In genomic region chr3:125019271-125019670, GRCh38 we compare ENCODE assay signal across 25 cellular contexts. TPM values are rescaled to one million over a fixed set of nuclear protein-coding genes. Genes with fewer than 3 reads are reported as not detected.
DNase-seq lines count a peak whose midpoint lies in the region; ATAC-seq, FAIRE-seq and TF ChIP-seq lines count a peak whose summit lies in the region.
"Had no signal": no experiment of that assay in that cellular context is flagged by ENCODE, and none has a peak within 500 bp of the region (broad histone marks: within the 10 kb centered on the region; RNA-seq: fewer than 3 reads in every experiment).

No MANE protein-coding gene starts in this region.

- ATAC-seq in activated CD8-positive, alpha-beta T cell treated with anti-CD3 and anti-CD28 coated beads, Interleukin-2, amount 10 ng/mL, durations not matched to agents 7 days and 5 days, result no peak
- ATAC-seq in activated CD8-positive, alpha-beta T cell treated with anti-CD3 and anti-CD28 coated beads for 36 hours, result no peak
- ATAC-seq in T-helper 17 cell, result peak; percentile 65
- ATAC-seq in HG02678 (IDR thresholded peaks at IDR 0.05; ENCODE audit: unreplicated experiment), result no peak
- ATAC-seq: GM12878, HCT116, K562 had no signal

- H3K4me1 Mint-ChIP-seq in activated CD8-positive, alpha-beta T cell treated with anti-CD3 and anti-CD28 coated beads, Interleukin-2, amount 10 ng/mL, durations not matched to agents 7 days and 5 days (ENCODE audit: low read depth), result peaks cover 54% of the 10 kb centered on the region
- H3K4me1 Mint-ChIP-seq in activated CD8-positive, alpha-beta T cell treated with anti-CD3 and anti-CD28 coated beads for 36 hours (ENCODE audit: low read depth), result peaks cover 36% of the 10 kb centered on the region
- peaks cover 49 to 67% (median 49%) of the 10 kb centered on the region in 3 donors for H3K4me1 Mint-ChIP-seq in CD8-positive, alpha-beta memory T cell
- H3K4me1 Mint-ChIP-seq in T-helper 17 cell (peaks cover 43% of the 10 kb centered on the region), glutamatergic neuron (ENCODE audit: low read depth, unreplicated experiment) (no peaks in the 10 kb centered on the region), type B pancreatic cell (ENCODE audit: unreplicated experiment) (peaks cover 8% of the 10 kb centered on the region)

- intact Hi-C loops in activated CD8-positive, alpha-beta T cell treated with anti-CD3 and anti-CD28 coated beads for 36 hours (cut with micrococcal nuclease), result no loop called here
- intact Hi-C loops in endothelial cell of umbilical vein (cut with micrococcal nuclease), result no loop called here

- TF ChIP-seq CTCF in activated CD8-positive, alpha-beta T cell treated with anti-CD3 and anti-CD28 coated beads for 36 hours (IDR thresholded peaks at IDR 0.05), result no peak
- TF ChIP-seq CTCF in endothelial cell of umbilical vein (IDR thresholded peaks at IDR 0.05; ENCODE audit: extremely low read depth in 1 of 2, insufficient read depth in 1 of 2, low read depth in 1 of 2, low read length in 2 of 2) (no peak), glutamatergic neuron (IDR thresholded peaks at IDR 0.05; ENCODE audit: partially characterized antibody, unreplicated experiment) (no peak), type B pancreatic cell (conservative IDR thresholded peaks at IDR 0.05) (no peak)

- dilution Hi-C loops in endothelial cell of umbilical vein (cut with MboI; ENCODE audit: extremely low pct_ligation_motif_present, low sequenced_read_pairs), result no loop called here

- H3K27ac ChIP-seq in CD8-positive, alpha-beta memory T cell (ENCODE audit: low read depth, low read length), result no peak overlapping the region
- no peak overlapping the region for H3K27ac ChIP-seq in endothelial cell of umbilical vein (ENCODE audit: insufficient read depth, low read depth, low read length)

- H3K27me3 ChIP-seq in CD8-positive, alpha-beta memory T cell (ENCODE audit: insufficient read depth, low read length, poor library complexity, severe bottlenecking), result no peaks in the 10 kb centered on the region
- H3K27me3 ChIP-seq in endothelial cell of umbilical vein (ENCODE audit: control insufficient read depth in 2 of 2, insufficient read depth in 2 of 2, low read length in 2 of 2), result no peaks in the 10 kb centered on the region

- H3K4me1 ChIP-seq in CD8-positive, alpha-beta memory T cell (ENCODE audit: insufficient read depth, low read length), result peaks cover 24% of the 10 kb centered on the region
- H3K4me1 ChIP-seq in endothelial cell of umbilical vein (ENCODE audit: control insufficient read depth, extremely low read depth, insufficient read depth, low read length), result peaks cover 18% of the 10 kb centered on the region

- H3K9me1 ChIP-seq in endothelial cell of umbilical vein (replicated peaks; ENCODE audit: control insufficient read depth, extremely low read depth, insufficient read depth, low read length), result no peaks in the 10 kb centered on the region

- H3K9ac ChIP-seq in endothelial cell of umbilical vein (replicated peaks; ENCODE audit: extremely low read depth, insufficient read depth, low read length), result no peak overlapping the region

- H3K4me2 ChIP-seq in endothelial cell of umbilical vein (ENCODE audit: insufficient read depth, low read length), result no peak overlapping the region

- no peak for TF ChIP-seq POLR2A in endothelial cell of umbilical vein (IDR thresholded peaks at IDR 0.05; ENCODE audit: low read depth, low read length)

- peak overlapping the region; percentile 64 for H3K27ac Mint-ChIP-seq in activated CD8-positive, alpha-beta T cell treated with anti-CD3 and anti-CD28 coated beads, Interleukin-2, amount 10 ng/mL, durations not matched to agents 7 days and 5 days
- H3K27ac Mint-ChIP-seq in activated CD8-positive, alpha-beta T cell treated with anti-CD3 and anti-CD28 coated beads for 36 hours, result no peak overlapping the region
- H3K27ac Mint-ChIP-seq in CD8-positive, alpha-beta memory T cell, result peak overlapping the region in 7 of 8 donors; percentile 66 to 94 (median 90)
- H3K27ac Mint-ChIP-seq in T-helper 17 cell (peak overlapping the region; percentile 85), glutamatergic neuron (ENCODE audit: unreplicated experiment) (no peak overlapping the region), type B pancreatic cell (no peak overlapping the region)
- H3K27ac Mint-ChIP-seq: CD4-positive, alpha-beta T cell had no signal

- H3K4me3 Mint-ChIP-seq in activated CD8-positive, alpha-beta T cell treated with anti-CD3 and anti-CD28 coated beads, Interleukin-2, amount 10 ng/mL, durations not matched to agents 7 days and 5 days, result no peak overlapping the region
- no peak overlapping the region for H3K4me3 Mint-ChIP-seq in activated CD8-positive, alpha-beta T cell treated with anti-CD3 and anti-CD28 coated beads for 36 hours
- H3K4me3 Mint-ChIP-seq in CD8-positive, alpha-beta memory T cell, result peak overlapping the region in 6 of 7 donors; percentile 9 to 71 (median 62)
- H3K4me3 Mint-ChIP-seq in T-helper 17 cell, result peak overlapping the region; percentile 67
- no peak overlapping the region for H3K4me3 Mint-ChIP-seq in glutamatergic neuron (ENCODE audit: unreplicated experiment)
- no peak overlapping the region for H3K4me3 Mint-ChIP-seq in type B pancreatic cell
- H3K4me3 Mint-ChIP-seq: CD4-positive, alpha-beta T cell had no signal

- FAIRE-seq in endothelial cell of umbilical vein (lab: Jason Lieb, UNC), result no peak
- FAIRE-seq: A204.1, GM12878, GM19239, K562, RCC 7860 had no signal

- H3K36me3 ChIP-seq in CD8-positive, alpha-beta memory T cell (ENCODE audit: insufficient read depth, low read length), result peaks cover 22% of the 10 kb centered on the region
- peaks cover 6 to 19% of the 10 kb centered on the region in 2 experiments for H3K36me3 ChIP-seq in endothelial cell of umbilical vein (ENCODE audit: control insufficient read depth in 2 of 2, extremely low read depth in 1 of 2, insufficient read depth in 2 of 2, low read length in 2 of 2)

- no peaks in the 10 kb centered on the region for H4K20me1 ChIP-seq in endothelial cell of umbilical vein (replicated peaks; ENCODE audit: control insufficient read depth, extremely low read depth, insufficient read depth, low read length)

- POLR2A ChIA-PET in activated CD8-positive, alpha-beta T cell treated with anti-CD3 and anti-CD28 coated beads, Interleukin-2, amount 10 ng/mL, durations not matched to agents 7 days and 5 days (lab: Charles Lee), result interaction anchor here (0.6 kb wide), 1 partner anchor 303 kb away, joined by 4 read pairs; no protein-coding TSS in a partner anchor
- POLR2A ChIA-PET in activated CD8-positive, alpha-beta T cell treated with anti-CD3 and anti-CD28 coated beads for 36 hours (lab: Charles Lee), result no interaction called here
- POLR2A ChIA-PET in CD8-positive, alpha-beta memory T cell (lab: Charles Lee), result no interaction called here
- POLR2A ChIA-PET in endothelial cell of umbilical vein (lab: Charles Lee), result no interaction called here

- H3K36me3 Mint-ChIP-seq in activated CD8-positive, alpha-beta T cell treated with anti-CD3 and anti-CD28 coated beads, Interleukin-2, amount 10 ng/mL, durations not matched to agents 7 days and 5 days (ENCODE audit: low read depth), result peaks cover 81% of the 10 kb centered on the region
- H3K36me3 Mint-ChIP-seq in activated CD8-positive, alpha-beta T cell treated with anti-CD3 and anti-CD28 coated beads for 36 hours (ENCODE audit: low read depth), result peaks cover 51% of the 10 kb centered on the region
- peaks cover 13 to 79% (median 42%) of the 10 kb centered on the region in 3 donors for H3K36me3 Mint-ChIP-seq in CD8-positive, alpha-beta memory T cell
- peaks cover 15% of the 10 kb centered on the region for H3K36me3 Mint-ChIP-seq in T-helper 17 cell (ENCODE audit: low read depth)
- peaks cover 4% of the 10 kb centered on the region for H3K36me3 Mint-ChIP-seq in glutamatergic neuron (ENCODE audit: unreplicated experiment)
- H3K36me3 Mint-ChIP-seq in type B pancreatic cell, result peaks cover 25% of the 10 kb centered on the region

- CTCF ChIA-PET in activated CD8-positive, alpha-beta T cell treated with anti-CD3 and anti-CD28 coated beads, Interleukin-2, amount 10 ng/mL, durations not matched to agents 7 days and 5 days (lab: Charles Lee), result interaction anchor here (0.6 to 1.5 kb wide), 2 partner anchors 19 to 183 kb away, joined by 3 read pairs; no protein-coding TSS in a partner anchor
- CTCF ChIA-PET in activated CD8-positive, alpha-beta T cell treated with anti-CD3 and anti-CD28 coated beads for 36 hours (lab: Charles Lee), result interaction anchor here (1.8 kb wide), 1 partner anchor 182 kb away, joined by 4 read pairs; no protein-coding TSS in a partner anchor
- CTCF ChIA-PET in CD8-positive, alpha-beta memory T cell (lab: Charles Lee), result interaction anchor here (1.1 kb wide), 1 partner anchor 427 kb away, joined by 3 read pairs; no protein-coding TSS in a partner anchor
- CTCF ChIA-PET in endothelial cell of umbilical vein (lab: Charles Lee), result interaction anchor here (1.3 kb wide), 1 partner anchor 10 kb away, joined by 4 read pairs; no protein-coding TSS in a partner anchor

- no peaks in the 10 kb centered on the region for H3K9me3 Mint-ChIP-seq in activated CD8-positive, alpha-beta T cell treated with anti-CD3 and anti-CD28 coated beads, Interleukin-2, amount 10 ng/mL, durations not matched to agents 7 days and 5 days (ENCODE audit: insufficient read depth)
- no peaks in the 10 kb centered on the region for H3K9me3 Mint-ChIP-seq in activated CD8-positive, alpha-beta T cell treated with anti-CD3 and anti-CD28 coated beads for 36 hours
- H3K9me3 Mint-ChIP-seq in CD8-positive, alpha-beta memory T cell, result no peaks in the 10 kb centered on the region
- peaks cover 5% of the 10 kb centered on the region for H3K9me3 Mint-ChIP-seq in glutamatergic neuron (ENCODE audit: unreplicated experiment)
- H3K9me3 Mint-ChIP-seq in type B pancreatic cell, result no peaks in the 10 kb centered on the region
- H3K9me3 Mint-ChIP-seq: CD4-positive, alpha-beta T cell had no signal

- BruUV-seq in endothelial cell of umbilical vein (replicated peaks; lab: Mats Ljungman, UMichigan), result no TSS peak

- peaks cover 2% of the 10 kb centered on the region for H3K79me2 ChIP-seq in endothelial cell of umbilical vein (ENCODE audit: control insufficient read depth, insufficient read depth, low read length)

- no peak overlapping the region for H2AFZ ChIP-seq in endothelial cell of umbilical vein (ENCODE audit: low read depth, low read length)

- DNase-seq in activated CD8-positive, alpha-beta T cell treated with anti-CD3 and anti-CD28 coated beads, Interleukin-2, amount 10 ng/mL, durations not matched to agents 7 days and 5 days, result no peak
- no peak for DNase-seq in activated CD8-positive, alpha-beta T cell treated with anti-CD3 and anti-CD28 coated beads for 36 hours
- peak in 2 of 5 donors; percentile 4 to 15 for DNase-seq in CD8-positive, alpha-beta memory T cell
- DNase-seq in T-helper 17 cell (no peak), endothelial cell of umbilical vein (ENCODE audit: low read depth, low spot score) (peak; percentile 6), glutamatergic neuron (no peak), type B pancreatic cell (ENCODE audit: extremely low spot score, unreplicated experiment) (no peak)
- DNase-seq: Calu3; CD4-positive, alpha-beta T cell; GF-D8; GOT3; NCI-H1092 treated with DMSO at 0.1 percent for 48 hours; NCI-H146; NCI-H2029 treated with DMSO at 0.1 percent for 48 hours; NCI-H2171 treated with DMSO at 0.1 percent for 48 hours; NCI-H446 treated with DMSO at 0.1 percent for 48 hours; NCI-H69; Right ventricle myocardium superior had no signal

- H3K9me3 ChIP-seq in CD8-positive, alpha-beta memory T cell (ENCODE audit: low read length), result no peaks in the 10 kb centered on the region
- no peaks in the 10 kb centered on the region for H3K9me3 ChIP-seq in T-helper 17 cell (ENCODE audit: control insufficient read depth, low read length, poor library complexity, severe bottlenecking)
- no peaks in the 10 kb centered on the region for H3K9me3 ChIP-seq in endothelial cell of umbilical vein (replicated peaks; ENCODE audit: control insufficient read depth, insufficient read depth, low read length)

- no peak overlapping the region for H3K4me3 ChIP-seq in CD8-positive, alpha-beta memory T cell (ENCODE audit: low read length)
- no peak overlapping the region for H3K4me3 ChIP-seq in endothelial cell of umbilical vein (replicated peaks in 1 of 3; ENCODE audit: insufficient read depth in 1 of 3, low read depth in 1 of 3, low read length in 3 of 3)
- H3K4me3 ChIP-seq: GM12878, K562 had no signal

- H3K27me3 Mint-ChIP-seq in activated CD8-positive, alpha-beta T cell treated with anti-CD3 and anti-CD28 coated beads, Interleukin-2, amount 10 ng/mL, durations not matched to agents 7 days and 5 days (ENCODE audit: low read depth), result no peaks in the 10 kb centered on the region
- no peaks in the 10 kb centered on the region for H3K27me3 Mint-ChIP-seq in activated CD8-positive, alpha-beta T cell treated with anti-CD3 and anti-CD28 coated beads for 36 hours
- H3K27me3 Mint-ChIP-seq in CD8-positive, alpha-beta memory T cell, result peaks cover 0 to 2% of the 10 kb centered on the region in 2 donors
- no peaks in the 10 kb centered on the region for H3K27me3 Mint-ChIP-seq in T-helper 17 cell
- no peaks in the 10 kb centered on the region for H3K27me3 Mint-ChIP-seq in glutamatergic neuron (ENCODE audit: unreplicated experiment)
- H3K27me3 Mint-ChIP-seq in type B pancreatic cell, result no peaks in the 10 kb centered on the region
- H3K27me3 Mint-ChIP-seq: CD4-positive, alpha-beta T cell had no signal

RNA-seq across cellular contexts. Expression of gene HEG1, which starts 36.5 kb away (rescaled TPM):
- total RNA-seq in activated CD8-positive, alpha-beta T cell treated with anti-CD3 and anti-CD28 coated beads, Interleukin-2, amount 10 ng/mL, durations not matched to agents 7 days and 5 days, result 10 to 100 TPM; 58.6 to 61.7 TPM
- 10 to 100 TPM; 24.5 to 25.8 TPM for total RNA-seq in activated CD8-positive, alpha-beta T cell treated with anti-CD3 and anti-CD28 coated beads for 36 hours
- 10 to 100 TPM; 20.9 to 21.3 TPM for total RNA-seq in CD8-positive, alpha-beta memory T cell
- 6.3 TPM for polyA plus RNA-seq in CD8-positive, alpha-beta memory T cell
- total RNA-seq in T-helper 17 cell (10 to 100 TPM; 20.5 to 30.6 TPM), endothelial cell of umbilical vein (87.0 and 106 TPM in 2 replicates), glutamatergic neuron (ENCODE audit: unreplicated experiment) (32.7 TPM), type B pancreatic cell (ENCODE audit: low replicate concordance) (12.4 and 43.1 TPM in 2 replicates)
- 40.9 and 50.1 TPM in 2 replicates for polyA plus RNA-seq in endothelial cell of umbilical vein
- 40.6 and 42.2 TPM in 2 replicates for polyA plus RNA-seq in endothelial cell of umbilical vein (2011; cell fraction: cytosol; rRNA removed)
- 50.1 and 53.9 TPM in 2 replicates for polyA plus RNA-seq in endothelial cell of umbilical vein (2011; cell fraction: nucleus; rRNA removed)
- polyA plus RNA-seq in endothelial cell of umbilical vein (2012), result 54.3 and 76.5 TPM in 2 replicates
- polyA minus RNA-seq in endothelial cell of umbilical vein, result 131 and 134 TPM in 2 replicates
- 39.0 TPM for polyA minus RNA-seq in endothelial cell of umbilical vein (2011; cell fraction: cytosol; rRNA and poly(A)+ RNA removed)
- 47.2 and 83.6 TPM in 2 replicates for polyA minus RNA-seq in endothelial cell of umbilical vein (2011; cell fraction: nucleus; rRNA and poly(A)+ RNA removed)
- polyA plus RNA-seq: K562 had no signal

Comparison
In these comparisons a context has a peak if more than half of its experiments do, and no peak if none do; other contexts are left out.
1. H3K27ac Mint-ChIP-seq: peak in activated CD8-positive, alpha-beta T cell treated with anti-CD3 and anti-CD28 coated beads, Interleukin-2, amount 10 ng/mL, durations not matched to agents 7 days and 5 days (single experiment), CD8-positive, alpha-beta memory T cell (7 of 8) and T-helper 17 cell (single experiment); none in activated CD8-positive, alpha-beta T cell treated with anti-CD3 and anti-CD28 coated beads for 36 hours (single experiment), glutamatergic neuron (single experiment) and type B pancreatic cell (single experiment).
2. H3K4me3 Mint-ChIP-seq: peak in CD8-positive, alpha-beta memory T cell (6 of 7) and T-helper 17 cell (single experiment); none in activated CD8-positive, alpha-beta T cell treated with anti-CD3 and anti-CD28 coated beads, Interleukin-2, amount 10 ng/mL, durations not matched to agents 7 days and 5 days (single experiment), activated CD8-positive, alpha-beta T cell treated with anti-CD3 and anti-CD28 coated beads for 36 hours (single experiment), glutamatergic neuron (single experiment) and type B pancreatic cell (single experiment).